8 cellular contexts compared by ENCODE assay signal in genomic region chr20:37178839-37179670, GRCh38. TPM values are rescaled to one million over a fixed set of nuclear protein-coding genes. Genes with fewer than 3 reads are reported as not detected.
DNase-seq lines count a peak whose midpoint lies in the region; ATAC-seq, FAIRE-seq and TF ChIP-seq lines count a peak whose summit lies in the region.

TSS of gene MROH8 (minus strand) at chr20:37179548.
TSS of gene RPN2 (plus strand) at chr20:37179330. CDS start at chr20:37179357, 27 bp downstream.

- H3K27ac ChIP-seq in small intestine (ENCODE audit: low read depth in 1 of 2, low read length in 1 of 2), result peak within 1 kb of the TSS; percentile 96 to 97

- TF ChIP-seq CTCF in WI38 (IDR thresholded peaks at IDR 0.05; ENCODE audit: low read depth, low read length) (no peak), bronchial epithelial cell (IDR thresholded peaks at IDR 0.05; ENCODE audit: insufficient read depth, low read length, severe bottlenecking) (no peak)

- H3K36me3 ChIP-seq in bronchial epithelial cell (ENCODE audit: control insufficient read depth, insufficient read depth, low read length) (peaks cover 6% of the 10 kb centered on the region), small intestine (ENCODE audit: control insufficient read depth in 2 of 2, insufficient read depth in 2 of 2, low read length in 2 of 2) (no peaks in the 10 kb centered on the region)

- DNase-seq in AG08395 (ENCODE audit: low spot score) (peak; percentile 97), NCI-H2227 (lab: John Stamatoyannopoulos, UW; ENCODE audit: unreplicated experiment) (peak; percentile 97), bronchial epithelial cell (ENCODE audit: low read depth) (peak; percentile 90), iPS-NIHi11 (ENCODE audit: low spot score) (peak; percentile 97), small intestine (peak; percentile 97)

- FAIRE-seq in bronchial epithelial cell (lab: Jason Lieb, UNC) (no peak), small intestine (lab: Jason Lieb, UNC) (no peak)

- peaks cover 4 to 9% of the 10 kb centered on the region in 2 donors for H3K4me1 ChIP-seq in small intestine (ENCODE audit: control insufficient read depth in 2 of 2, insufficient read depth in 1 of 2, low read depth in 1 of 2, low read length in 1 of 2)

- 0% methylated on average over 48 to 77 of the region's 77 CpGs for WGBS in small intestine, 3 donors

- H3K27me3 ChIP-seq in bronchial epithelial cell (ENCODE audit: control insufficient read depth, insufficient read depth, low read length), result no peaks in the 10 kb centered on the region
- H3K27me3 ChIP-seq in small intestine (ENCODE audit: control insufficient read depth in 2 of 2, insufficient read depth in 2 of 2, low read length in 2 of 2), result no peaks in the 10 kb centered on the region

- ATAC-seq in GM18909 (IDR thresholded peaks at IDR 0.05; ENCODE audit: poor library complexity, unreplicated experiment) (peak; percentile 93), HG03159 (IDR thresholded peaks at IDR 0.05; ENCODE audit: unreplicated experiment) (peak; percentile 93)

- H3K9me3 ChIP-seq in small intestine (ENCODE audit: control insufficient read depth, low read depth), result no peaks in the 10 kb centered on the region

- H3K4me3 ChIP-seq in WI38 (ENCODE audit: low read depth, low read length) (peak within 1 kb of the TSS; percentile 96), bronchial epithelial cell (ENCODE audit: low read depth, low read length) (peak within 1 kb of the TSS; percentile 58), small intestine (ENCODE audit: low read depth in 1 of 2, low read length in 2 of 2) (peak within 1 kb of the TSS; percentile 85 to 96)

RNA-seq across cellular contexts. Expression of gene MROH8, which starts in this region (rescaled TPM):
- total RNA-seq in bronchial epithelial cell, result under 0.01 and 0.13 TPM in 2 replicates
- polyA plus RNA-seq in small intestine, result under 1 TPM; 0.54 to 0.79 (median 0.67) TPM

RNA-seq across cellular contexts. Expression of gene RPN2, which starts in this region (rescaled TPM):
- total RNA-seq in bronchial epithelial cell, result 178 and 216 TPM in 2 replicates
- polyA plus RNA-seq in small intestine, result 100 to 1,000 TPM in 1 of 3 donors, 10 to 100 TPM in 2; 32.9 to 191 (median 54.9) TPM

Comparison
In these comparisons a context has a peak if more than half of its experiments do, and no peak if none do; other contexts are left out.
1. Peak in every context shown above with its lines: DNase-seq, ATAC-seq, H3K4me3 ChIP-seq and H3K27ac ChIP-seq.